ENCODE assay signal across 8 cellular contexts in the genomic region with DNA sequence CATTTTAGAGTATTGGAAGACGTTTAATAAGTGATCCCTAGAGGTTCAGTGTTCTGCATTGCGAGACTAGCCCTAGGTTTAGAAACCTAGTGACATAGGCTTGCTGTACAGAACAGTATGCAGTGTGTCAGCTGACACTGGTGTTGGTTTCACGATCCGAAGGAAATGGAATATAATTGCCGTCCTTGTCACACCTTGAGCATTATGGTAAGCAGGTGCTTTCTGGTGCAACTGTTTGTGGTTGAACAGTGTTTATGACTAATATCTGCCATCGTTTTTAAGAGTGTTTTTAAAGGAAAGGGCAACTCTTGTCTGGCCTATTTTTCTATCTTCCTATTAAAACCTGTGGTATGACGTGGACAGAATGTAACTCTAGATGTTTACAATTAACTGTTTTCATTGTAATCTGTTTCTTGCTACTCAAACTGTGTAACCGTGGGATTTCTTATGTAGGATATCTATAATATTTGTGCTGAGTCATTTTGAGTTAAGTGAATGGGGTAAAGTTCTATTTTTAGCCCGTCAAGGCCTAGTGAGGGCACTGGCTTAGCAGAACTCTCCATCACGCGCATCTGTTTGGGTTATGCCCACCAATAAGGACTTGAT. TPM values are rescaled to one million over a fixed set of nuclear protein-coding genes. Genes with fewer than 3 reads are reported as not detected.
A peak's percentile ranks its signal among the peaks of the same experiment; 100 is the strongest.
DNase-seq lines count a peak whose midpoint lies in the region; ATAC-seq and TF ChIP-seq lines count a peak whose summit lies in the region.

No MANE protein-coding gene starts in this region.

- H3K9me3 ChIP-seq in vagina, result no peaks in the 10 kb centered on the region
- H3K9me3 ChIP-seq in upper lobe of left lung, result peaks cover 0 to 9% (median 7%) of the 10 kb centered on the region in 4 donors

- H3K36me3 ChIP-seq in vagina (peaks cover 0 to 30% of the 10 kb centered on the region in 2 donors), upper lobe of left lung (peaks cover 0 to 36% (median 7%) of the 10 kb centered on the region in 4 donors)

- peaks cover 27% of the 10 kb centered on the region for H3K4me1 Mint-ChIP-seq in activated CD8-positive, alpha-beta T cell treated with anti-CD3 and anti-CD28 coated beads, Interleukin-2, amount 10 ng/mL, durations not matched to agents 7 days and 5 days (ENCODE audit: low read depth)

- peak overlapping the region; percentile 67 for H3K27ac Mint-ChIP-seq in activated CD8-positive, alpha-beta T cell treated with anti-CD3 and anti-CD28 coated beads, Interleukin-2, amount 10 ng/mL, durations not matched to agents 7 days and 5 days

- no peaks in the 10 kb centered on the region for H3K27me3 Mint-ChIP-seq in activated CD8-positive, alpha-beta T cell treated with anti-CD3 and anti-CD28 coated beads, Interleukin-2, amount 10 ng/mL, durations not matched to agents 7 days and 5 days (ENCODE audit: low read depth)

- no peak overlapping the region for H3K4me3 Mint-ChIP-seq in activated CD8-positive, alpha-beta T cell treated with anti-CD3 and anti-CD28 coated beads, Interleukin-2, amount 10 ng/mL, durations not matched to agents 7 days and 5 days

- ATAC-seq in GM21526 (IDR thresholded peaks at IDR 0.05; ENCODE audit: low FRiP score, unreplicated experiment) (peak; percentile 87), left ventricle myocardium superior (peak; percentile 84), upper lobe of left lung (ENCODE audit: low FRiP score in 2 of 2) (no peak)
- peak; percentile 68 for ATAC-seq in activated CD8-positive, alpha-beta T cell treated with anti-CD3 and anti-CD28 coated beads, Interleukin-2, amount 10 ng/mL, durations not matched to agents 7 days and 5 days

- TF ChIP-seq POLR2A in vagina (IDR thresholded peaks at IDR 0.05) (no peak), upper lobe of left lung (IDR thresholded peaks at IDR 0.05) (no peak)

- no peak for TF ChIP-seq CTCF in vagina (IDR thresholded peaks at IDR 0.05)
- TF ChIP-seq CTCF in upper lobe of left lung (IDR thresholded peaks at IDR 0.05), result no peak

- peaks cover 22% of the 10 kb centered on the region for H3K4me1 ChIP-seq in vagina
- H3K4me1 ChIP-seq in upper lobe of left lung, result peaks cover 2 to 17% (median 12%) of the 10 kb centered on the region in 4 donors

- peaks cover 46% of the 10 kb centered on the region for H3K36me3 Mint-ChIP-seq in activated CD8-positive, alpha-beta T cell treated with anti-CD3 and anti-CD28 coated beads, Interleukin-2, amount 10 ng/mL, durations not matched to agents 7 days and 5 days (ENCODE audit: low read depth)

- no peaks in the 10 kb centered on the region for H3K27me3 ChIP-seq in vagina
- H3K27me3 ChIP-seq in upper lobe of left lung, result no peaks in the 10 kb centered on the region

- intact Hi-C loops in left ventricle myocardium superior (cut with micrococcal nuclease), result no loop called here
- intact Hi-C loops in vagina (cut with DNase I), result no loop called here

- peaks cover 13% of the 10 kb centered on the region for H3K9me3 Mint-ChIP-seq in activated CD8-positive, alpha-beta T cell treated with anti-CD3 and anti-CD28 coated beads, Interleukin-2, amount 10 ng/mL, durations not matched to agents 7 days and 5 days (ENCODE audit: insufficient read depth)

- no peak for TF ChIP-seq EP300 in upper lobe of left lung (IDR thresholded peaks at IDR 0.05)

- CTCF ChIA-PET in activated CD8-positive, alpha-beta T cell treated with anti-CD3 and anti-CD28 coated beads, Interleukin-2, amount 10 ng/mL, durations not matched to agents 7 days and 5 days (lab: Charles Lee), result interaction anchor here (1.2 to 1.8 kb wide), 2 partner anchors 10 to 18 kb away, joined by 4 to 7 read pairs; no protein-coding TSS in a partner anchor

- H3K27ac ChIP-seq in vagina, result peak overlapping the region; percentile 52
- H3K27ac ChIP-seq in upper lobe of left lung, result no peak overlapping the region

- DNase-seq in NCI-H2171 treated with DMSO at 0.1 percent for 48 hours (lab: John Stamatoyannopoulos, UW), result peak; percentile 47
- DNase-seq in NCI-H2171 (lab: John Stamatoyannopoulos, UW), result no peak
- DNase-seq in HT1080 (ENCODE audit: low read depth), result peak; percentile 34
- no peak for DNase-seq in activated CD8-positive, alpha-beta T cell treated with anti-CD3 and anti-CD28 coated beads, Interleukin-2, amount 10 ng/mL, durations not matched to agents 7 days and 5 days
- DNase-seq in left ventricle myocardium superior, result no peak
- no peak for DNase-seq in vagina (ENCODE audit: extremely low spot score in 2 of 2)
- no peak for DNase-seq in upper lobe of left lung

- POLR2A ChIA-PET in activated CD8-positive, alpha-beta T cell treated with anti-CD3 and anti-CD28 coated beads, Interleukin-2, amount 10 ng/mL, durations not matched to agents 7 days and 5 days (lab: Charles Lee), result no interaction called here

- H3K4me3 ChIP-seq in vagina (no peak overlapping the region), upper lobe of left lung (no peak overlapping the region)

- WGBS in upper lobe of left lung, 2 donors, result 70 to 73% methylated on average over 11 of the region's 11 CpGs

RNA-seq across cellular contexts. Expression of a gene that starts 53.8 kb away (rescaled TPM):
- 47.1 and 50.6 TPM in 2 replicates for total RNA-seq in HT1080 (2014; rRNA removed; shearing (Covaris generic))
- polyA plus RNA-seq in HT1080 (2015; cell fraction: cytosol; rRNA removed), result 30.6 and 36.5 TPM in 2 replicates
- polyA plus RNA-seq in HT1080 (2015; cell fraction: nucleus; rRNA removed), result 24.0 and 26.4 TPM in 2 replicates
- total RNA-seq in activated CD8-positive, alpha-beta T cell treated with anti-CD3 and anti-CD28 coated beads, Interleukin-2, amount 10 ng/mL, durations not matched to agents 7 days and 5 days, result 10 to 100 TPM; 39.4 to 39.8 TPM
- 40.4 TPM for total RNA-seq in left ventricle myocardium superior
- 35.4 TPM for total RNA-seq in vagina
- 10 to 100 TPM; 47.7 to 61.8 (median 57.8) TPM for total RNA-seq in upper lobe of left lung

Comparison
In these comparisons a context has a peak if more than half of its experiments do, and no peak if none do; other contexts are left out.
1. DNase-seq: peak in NCI-H2171 treated with DMSO at 0.1 percent for 48 hours (single experiment) and HT1080 (single experiment); none in NCI-H2171 (single experiment), activated CD8-positive, alpha-beta T cell treated with anti-CD3 and anti-CD28 coated beads, Interleukin-2, amount 10 ng/mL, durations not matched to agents 7 days and 5 days (single experiment), left ventricle myocardium superior (single experiment), vagina (0 of 2) and upper lobe of left lung (0 of 2).
2. ATAC-seq: peak in GM21526 (single experiment), activated CD8-positive, alpha-beta T cell treated with anti-CD3 and anti-CD28 coated beads, Interleukin-2, amount 10 ng/mL, durations not matched to agents 7 days and 5 days (single experiment) and left ventricle myocardium superior (single experiment); none in upper lobe of left lung (0 of 2).